22 cellular contexts compared by ENCODE assay signal in the genomic region with DNA sequence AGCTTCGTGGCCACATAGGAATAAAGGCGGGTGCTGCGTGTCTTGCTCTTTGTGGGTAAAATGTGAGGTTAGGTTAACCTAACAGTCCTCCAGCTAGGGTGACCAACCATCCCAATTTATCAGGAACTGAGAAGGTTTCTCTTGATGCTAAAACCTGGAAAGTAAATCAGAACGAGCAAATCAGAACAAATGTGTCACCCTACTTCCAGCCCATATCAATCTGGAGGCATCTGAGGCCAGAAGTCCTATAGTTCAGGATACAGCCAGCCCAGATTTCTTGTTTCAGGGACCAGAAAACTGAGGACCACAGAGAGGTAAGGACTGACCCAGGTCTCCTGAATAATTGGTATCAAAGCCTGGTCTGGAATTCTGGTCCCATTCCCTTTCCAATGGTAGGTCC.
"Had no signal": no experiment of that assay in that cellular context is flagged by ENCODE, and none has a peak within 500 bp of the region (broad histone marks: within the 10 kb centered on the region; RNA-seq: fewer than 3 reads in every experiment).

No MANE protein-coding gene starts in this region.

- ATAC-seq: esophagus mucosa; gastrocnemius medialis; mucosa of descending colon; natural killer cell treated with Interleukin-12 subunit alpha and Interleukin-12 subunit beta and Interleukin-15 and Interleukin-18, amount 100 ng/mL, for 72 hours; right lobe of liver; stimulated activated effector memory CD8-positive, alpha-beta T cell treated with anti-CD3 and anti-CD28 coated beads, Interleukin-12 subunit alpha, Interleukin-12 subunit beta, amount 100 ng/mL, for 72 hours; stimulated activated naive CD8-positive, alpha-beta T cell treated with anti-CD3 and anti-CD28 coated beads, Interleukin-15, Interleukin-2, amounts not matched to agents 100 U/mL and 50 U/mL, for 24 hours had no signal

- H3K27ac Mint-ChIP-seq: mesothelial cell of epicardium; natural killer cell treated with Interleukin-12 subunit alpha and Interleukin-12 subunit beta and Interleukin-15 and Interleukin-18, amount 100 ng/mL, for 72 hours; progenitor cell of endocrine pancreas; stimulated activated effector memory CD8-positive, alpha-beta T cell treated with anti-CD3 and anti-CD28 coated beads, Interleukin-12 subunit alpha, Interleukin-12 subunit beta, amount 100 ng/mL, for 72 hours had no signal

- H3K27ac ChIP-seq: dorsolateral prefrontal cortex, epithelial cell of prostate, gastrocnemius medialis, parathyroid adenoma, right lobe of liver, thoracic aorta, upper lobe of left lung had no signal

- H3K9me3 ChIP-seq: gastrocnemius medialis, mucosa of descending colon, right lobe of liver, thoracic aorta, tibial nerve, upper lobe of left lung had no signal

- H3K4me3 ChIP-seq: dorsolateral prefrontal cortex, gastrocnemius medialis, lung, mucosa of descending colon, right lobe of liver, thoracic aorta, tibial nerve, upper lobe of left lung had no signal

- H3K27me3 ChIP-seq: dorsolateral prefrontal cortex, gastrocnemius medialis, right lobe of liver, tibial nerve, upper lobe of left lung had no signal

- DNase-seq: effector CD4-positive, alpha-beta T cell; foreskin fibroblast; gastrocnemius medialis; mesenchymal stem cell; mucosa of descending colon; naive B cell; stimulated activated CD4-positive, alpha-beta T cell treated with anti-CD3 and anti-CD28 coated beads, Interleukin-2, amount 100 ng/mL, for 24 hours; stimulated activated CD4-positive, alpha-beta T cell treated with anti-CD3 and anti-CD28 coated beads, Interleukin-4, amount 100 ng/mL, for 24 hours; stimulated activated naive CD8-positive, alpha-beta T cell treated with anti-CD3 and anti-CD28 coated beads, Interleukin-15, Interleukin-2, amounts not matched to agents 100 U/mL and 50 U/mL, for 24 hours; upper lobe of left lung had no signal

- H3K4me3 Mint-ChIP-seq: mesothelial cell of epicardium; natural killer cell treated with Interleukin-12 subunit alpha and Interleukin-12 subunit beta and Interleukin-15 and Interleukin-18, amount 100 ng/mL, for 72 hours; stimulated activated effector memory CD8-positive, alpha-beta T cell treated with anti-CD3 and anti-CD28 coated beads, Interleukin-12 subunit alpha, Interleukin-12 subunit beta, amount 100 ng/mL, for 72 hours had no signal

- H3K36me3 ChIP-seq: gastrocnemius medialis, right lobe of liver, thoracic aorta, tibial nerve, upper lobe of left lung had no signal

- H3K36me3 Mint-ChIP-seq: mesothelial cell of epicardium, naive B cell had no signal
